In genomic region chr14:71597289-71597920, GRCh38 we compare ENCODE assay signal across 13 cellular contexts.
DNase-seq lines count a peak whose midpoint lies in the region; ATAC-seq and TF ChIP-seq lines count a peak whose summit lies in the region.
"Had no signal": no experiment of that assay in that cellular context is flagged by ENCODE, and none has a peak within 500 bp of the region (broad histone marks: within the 10 kb centered on the region; RNA-seq: fewer than 3 reads in every experiment).

No MANE protein-coding gene starts in this region.

- H3K27ac Mint-ChIP-seq in MCF 10A (ENCODE audit: low read depth, unreplicated experiment), result no peak overlapping the region
- peak overlapping the region; percentile 80 for H3K27ac Mint-ChIP-seq in stimulated activated memory B cell treated with anti-CD40 and anti-IgM and Interleukin-4, amounts not matched to agents 10 μg/mL and 1 μg/mL and 100 μg/mL, for 72 hours

- H3F3A ChIP-seq in SU-DHL-6 (ENCODE audit: insufficient read depth), result no peaks in the 10 kb centered on the region

- no peak overlapping the region for H3K4me3 ChIP-seq in breast epithelium
- no peak overlapping the region for H3K4me3 ChIP-seq in SU-DHL-6 (ENCODE audit: insufficient read depth, low read length, poor library complexity, severe bottlenecking)
- H3K4me3 ChIP-seq: ascending aorta, thoracic aorta had no signal

- H3K27me3 Mint-ChIP-seq in MCF 10A (ENCODE audit: insufficient read depth, unreplicated experiment), result no peaks in the 10 kb centered on the region
- H3K27me3 Mint-ChIP-seq in stimulated activated memory B cell treated with anti-CD40 and anti-IgM and Interleukin-4, amounts not matched to agents 10 μg/mL and 1 μg/mL and 100 μg/mL, for 72 hours, result no peaks in the 10 kb centered on the region

- POLR2A ChIA-PET in MCF 10A (lab: Yijun Ruan, JAX), result no interaction called here
- POLR2A ChIA-PET in RWPE1 (lab: Yijun Ruan, JAX; ENCODE audit: low non-redundant PET), result no interaction called here

- H4K20me1 ChIP-seq in SU-DHL-6 (ENCODE audit: low read depth, low read length), result no peaks in the 10 kb centered on the region

- H3K79me2 ChIP-seq in SU-DHL-6 (ENCODE audit: insufficient read depth, low read length), result no peaks in the 10 kb centered on the region; the same call in 1 of the 2 replicates

- H3K27me3 ChIP-seq in breast epithelium (no peaks in the 10 kb centered on the region), SU-DHL-6 (ENCODE audit: low read length) (no peaks in the 10 kb centered on the region)
- H3K27me3 ChIP-seq: ascending aorta had no signal

- no peaks in the 10 kb centered on the region for H3K36me3 Mint-ChIP-seq in MCF 10A (ENCODE audit: insufficient read depth, unreplicated experiment)
- peaks cover 70% of the 10 kb centered on the region for H3K36me3 Mint-ChIP-seq in stimulated activated memory B cell treated with anti-CD40 and anti-IgM and Interleukin-4, amounts not matched to agents 10 μg/mL and 1 μg/mL and 100 μg/mL, for 72 hours

- TF ChIP-seq POLR2A in breast epithelium (IDR thresholded peaks at IDR 0.05), result no peak

- peak overlapping the region; percentile 39 for H2AFZ ChIP-seq in SU-DHL-6 (ENCODE audit: low read depth, low read length, severe bottlenecking)

- BruUV-seq in MCF 10A (replicated peaks; lab: Mats Ljungman, UMichigan), result no TSS peak

- peak overlapping the region; percentile 29 for H3K4me2 ChIP-seq in SU-DHL-6 (ENCODE audit: low read depth, low read length, poor library complexity, severe bottlenecking)

- H3K9me2 ChIP-seq in SU-DHL-6 (replicated peaks; ENCODE audit: insufficient read depth, low read length), result no peaks in the 10 kb centered on the region

- DNase-seq in MCF 10A (ENCODE audit: unreplicated experiment) (peak; percentile 31), breast epithelium (ENCODE audit: low spot score in 2 of 2) (no peak), NCI-H2171 (lab: John Stamatoyannopoulos, UW) (no peak), RWPE1 (ENCODE audit: low spot score) (no peak)
- DNase-seq in stimulated activated CD4-positive, alpha-beta T cell treated with anti-CD3 and anti-CD28 coated beads, Interleukin-2, amount 100 ng/mL, for 24 hours, result no peak
- DNase-seq: hypothalamus, mesendoderm, NCI-H2107 had no signal

- H3K9me3 Mint-ChIP-seq in MCF 10A (ENCODE audit: unreplicated experiment), result peaks cover 20% of the 10 kb centered on the region
- peaks cover 12% of the 10 kb centered on the region for H3K9me3 Mint-ChIP-seq in stimulated activated memory B cell treated with anti-CD40 and anti-IgM and Interleukin-4, amounts not matched to agents 10 μg/mL and 1 μg/mL and 100 μg/mL, for 72 hours

- H3K9ac ChIP-seq in SU-DHL-6 (ENCODE audit: low read length), result no peak overlapping the region

- CTCF ChIA-PET in MCF 10A (lab: Yijun Ruan, JAX), result interaction anchor here (0.5 to 0.7 kb wide), 2 partner anchors 119 to 140 kb away, joined by 3 read pairs; no protein-coding TSS in a partner anchor
- CTCF ChIA-PET in RWPE1 (lab: Yijun Ruan, JAX), result interaction anchor here (0.6 kb wide), 1 partner anchor 36 kb away, joined by 3 read pairs; no protein-coding TSS in a partner anchor

- no peaks in the 10 kb centered on the region for H3K36me3 ChIP-seq in breast epithelium
- H3K36me3 ChIP-seq in SU-DHL-6 (ENCODE audit: low read length), result 0 out of 2 replicates have a peak, but pooled peaks cover 5% of the 10 kb centered on the region
- H3K36me3 ChIP-seq: ascending aorta, thoracic aorta had no signal

- intact Hi-C loops in MCF 10A (cut with micrococcal nuclease), result no loop called here
- intact Hi-C loops in breast epithelium (cut with DNase I; ENCODE audit: low total_unique reads), result no loop called here

- H3K9me3 ChIP-seq in breast epithelium, result peaks cover 0 to 7% of the 10 kb centered on the region in 2 donors
- H3K9me3 ChIP-seq in SU-DHL-6 (ENCODE audit: insufficient read depth, low read length), result peaks cover 7% of the 10 kb centered on the region; the same call in 1 of the 2 replicates
- H3K9me3 ChIP-seq: thoracic aorta had no signal

- no peaks in the 10 kb centered on the region for H3K4me1 ChIP-seq in breast epithelium

- no peak overlapping the region for H3K27ac ChIP-seq in breast epithelium
- H3K27ac ChIP-seq in SU-DHL-6 (ENCODE audit: low read depth, low read length), result no peak overlapping the region
- no peak overlapping the region for H3K27ac ChIP-seq in RWPE1
- H3K27ac ChIP-seq: ascending aorta, thoracic aorta had no signal

- peak; percentile 18 for ATAC-seq in HG02759 (IDR thresholded peaks at IDR 0.05; ENCODE audit: unreplicated experiment)
- peak; percentile 34 for ATAC-seq in stimulated activated memory B cell treated with anti-CD40 and anti-IgM and Interleukin-4, amounts not matched to agents 10 μg/mL and 1 μg/mL and 100 μg/mL, for 72 hours

- peaks cover 6% of the 10 kb centered on the region for H3K4me1 Mint-ChIP-seq in MCF 10A (ENCODE audit: insufficient read depth, unreplicated experiment)
- peaks cover 45% of the 10 kb centered on the region for H3K4me1 Mint-ChIP-seq in stimulated activated memory B cell treated with anti-CD40 and anti-IgM and Interleukin-4, amounts not matched to agents 10 μg/mL and 1 μg/mL and 100 μg/mL, for 72 hours

- H3K4me3 Mint-ChIP-seq in MCF 10A (ENCODE audit: unreplicated experiment), result no peak overlapping the region
- H3K4me3 Mint-ChIP-seq in stimulated activated memory B cell treated with anti-CD40 and anti-IgM and Interleukin-4, amounts not matched to agents 10 μg/mL and 1 μg/mL and 100 μg/mL, for 72 hours, result no peak overlapping the region

- TF ChIP-seq CTCF in MCF 10A (IDR thresholded peaks at IDR 0.05; ENCODE audit: unreplicated experiment), result no peak
- no peak for TF ChIP-seq CTCF in breast epithelium (IDR thresholded peaks at IDR 0.05)
- TF ChIP-seq CTCF in SU-DHL-6 (IDR thresholded peaks at IDR 0.05; ENCODE audit: insufficient read depth, low read length, poor library complexity, severe bottlenecking), result no peak
- TF ChIP-seq CTCF in RWPE1 (conservative IDR thresholded peaks at IDR 0.05; ENCODE audit: low read depth), result no peak
